ENCODE assay signal across 8 cellular contexts in genomic region chr4:186144180-186144579, GRCh38. TPM values are rescaled to one million over a fixed set of nuclear protein-coding genes. Genes with fewer than 3 reads are reported as not detected.
DNase-seq lines count a peak whose midpoint lies in the region; ATAC-seq and TF ChIP-seq lines count a peak whose summit lies in the region.

No MANE protein-coding gene starts in this region.

- H3K27me3 ChIP-seq in HUES48 (ENCODE audit: control insufficient read depth, insufficient read depth, low read length) (peaks cover 30% of the 10 kb centered on the region), ascending aorta (no peaks in the 10 kb centered on the region), iPS-15b (ENCODE audit: control insufficient read depth, insufficient read depth, low read length) (peaks cover 41% of the 10 kb centered on the region)

- no peaks in the 10 kb centered on the region for H3K9me3 ChIP-seq in HUES48 (ENCODE audit: control insufficient read depth, insufficient read depth, low read length)
- no peaks in the 10 kb centered on the region for H3K9me3 ChIP-seq in ascending aorta
- H3K9me3 ChIP-seq in iPS-15b (ENCODE audit: control insufficient read depth, insufficient read depth, low read length), result no peaks in the 10 kb centered on the region

- intact Hi-C loops in ascending aorta (cut with DNase I), result loop anchor here (2.0 to 10.0 kb wide), 3 partner anchors 47 to 999 kb away; partner anchors contain the start of genes CYP4V2 and SLC25A4

- no peak overlapping the region for H3K27ac ChIP-seq in HUES48 (ENCODE audit: low read depth, low read length)
- H3K27ac ChIP-seq in ascending aorta, result peak overlapping the region; percentile 70 to 91

- no peaks in the 10 kb centered on the region for H3K36me3 ChIP-seq in HUES48 (ENCODE audit: control insufficient read depth, insufficient read depth, low read length)
- no peaks in the 10 kb centered on the region for H3K36me3 ChIP-seq in ascending aorta
- no peaks in the 10 kb centered on the region for H3K36me3 ChIP-seq in iPS-15b (ENCODE audit: control insufficient read depth, insufficient read depth, low read length)

- peak in 1 of 3 experiments; percentile 24 for TF ChIP-seq CTCF in ascending aorta (IDR thresholded peaks at IDR 0.05)

- H3K4me1 ChIP-seq in HUES48 (ENCODE audit: control insufficient read depth, insufficient read depth, low read length) (peaks cover 28% of the 10 kb centered on the region), ascending aorta (peaks cover 2 to 6% of the 10 kb centered on the region in 2 donors), iPS-15b (ENCODE audit: control insufficient read depth, insufficient read depth, low read length) (peaks cover 7% of the 10 kb centered on the region)

- H3K9ac ChIP-seq in HUES48 (ENCODE audit: low read depth, low read length) (0 out of 2 replicates have a peak overlapping the region, but pooled peaks have one; percentile 11), iPS-15b (ENCODE audit: low read depth, low read length) (no peak overlapping the region)

- ATAC-seq in GM19452 (IDR thresholded peaks at IDR 0.05; ENCODE audit: unreplicated experiment), result peak; percentile 46

- peak; percentile 6 for DNase-seq in DMS79 (lab: John Stamatoyannopoulos, UW)
- no peak for DNase-seq in ascending aorta (ENCODE audit: low spot score in 2 of 2)
- DNase-seq in skeletal muscle cell (ENCODE audit: low read depth), result no peak
- DNase-seq in HUDEP-2 (lab: John Stamatoyannopoulos, UW; ENCODE audit: unreplicated experiment in 76 of 76), result no peak
- DNase-seq in GM19240 (ENCODE audit: insufficient read length, low spot score), result no peak

- H3K4me3 ChIP-seq in HUES48 (ENCODE audit: low read depth, low read length) (peak overlapping the region; percentile 58), ascending aorta (peak overlapping the region; percentile 71 to 85), iPS-15b (ENCODE audit: low read depth, low read length) (peak overlapping the region; percentile 64), skeletal muscle cell (ENCODE audit: low read depth, low read length) (peak overlapping the region; percentile 60)

RNA-seq across cellular contexts. Expression of gene FAM149A, which starts 39.7 kb away (rescaled TPM):
- 13.9 TPM for total RNA-seq in ascending aorta

RNA-seq across cellular contexts. Expression of gene CYP4V2, which starts 47.2 kb away (rescaled TPM):
- 14.3 TPM for total RNA-seq in ascending aorta
